8 cellular contexts compared by ENCODE assay signal in the genomic region with DNA sequence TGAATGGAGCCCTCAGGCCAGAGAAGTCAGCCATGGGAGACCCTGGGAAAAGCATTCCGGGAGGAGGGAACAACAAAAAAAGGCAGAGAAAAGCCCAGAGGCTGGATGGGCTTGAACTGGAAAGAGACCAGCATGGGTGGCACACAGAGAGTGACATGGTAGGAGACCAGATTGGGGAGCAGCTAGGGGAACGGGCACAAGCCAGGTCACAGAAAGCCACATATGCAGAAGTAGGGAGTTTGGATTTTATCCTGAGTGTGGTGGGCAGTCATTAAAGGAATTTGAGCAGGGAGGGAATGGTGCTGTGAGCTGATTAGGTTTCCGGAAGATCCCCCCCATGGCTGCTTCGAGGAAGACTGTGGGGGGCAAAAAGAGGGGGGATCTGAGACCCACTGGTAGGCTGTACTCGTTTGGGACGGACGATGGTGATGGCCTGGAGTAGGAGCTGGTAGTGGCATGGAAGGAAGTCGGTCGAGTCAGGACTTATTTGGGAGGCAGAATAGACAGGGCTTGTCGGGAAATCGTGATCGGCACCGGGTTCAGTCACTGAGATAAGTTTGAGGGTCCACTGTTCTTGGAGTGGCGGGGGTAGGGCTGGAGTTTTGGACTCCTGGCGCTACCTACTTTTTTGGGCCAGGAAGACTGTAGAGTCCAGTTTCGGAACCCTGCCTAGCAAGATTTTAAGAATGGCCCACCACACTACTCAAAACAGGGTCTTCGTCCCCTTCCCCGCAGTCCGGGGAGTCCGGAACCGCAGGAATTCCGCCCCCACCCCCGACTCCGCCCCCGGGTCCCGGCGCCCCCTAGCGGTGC. TPM values are rescaled to one million over a fixed set of nuclear protein-coding genes. Genes with fewer than 3 reads are reported as not detected.
DNase-seq lines count a peak whose midpoint lies in the region; ATAC-seq, FAIRE-seq and TF ChIP-seq lines count a peak whose summit lies in the region.

No MANE protein-coding gene starts in this region.

- H2AK5ac ChIP-seq in IMR-90 (ENCODE audit: low read depth, low read length), result peak overlapping the region; percentile 98

- dilution Hi-C loops in IMR-90 (cut with HindIII; ENCODE audit: low sequenced_read_pairs, unreplicated experiment), result no loop called here

- ATAC-seq in IMR-90 (ENCODE audit: low read depth) (no peak), HG02798 (IDR thresholded peaks at IDR 0.05; ENCODE audit: poor library complexity, unreplicated experiment) (no peak), HG02981 (IDR thresholded peaks at IDR 0.05; ENCODE audit: unreplicated experiment) (no peak)

- H3K9ac ChIP-seq in IMR-90 (ENCODE audit: low read depth, low read length), result peak overlapping the region; percentile 98
- H3K9ac ChIP-seq in kidney (ENCODE audit: low read length in 2 of 2), result peak overlapping the region; percentile 52 to 99

- peak overlapping the region; percentile 81 for H4K5ac ChIP-seq in IMR-90 (ENCODE audit: low read depth, low read length)

- peak overlapping the region; percentile 96 for H3K4ac ChIP-seq in IMR-90 (ENCODE audit: low read depth, low read length)

- H3K9me3 ChIP-seq in IMR-90 (ENCODE audit: control insufficient read depth, insufficient read depth, low read length), result no peaks in the 10 kb centered on the region
- no peaks in the 10 kb centered on the region for H3K9me3 ChIP-seq in kidney (ENCODE audit: control insufficient read depth in 1 of 2, low read length in 2 of 2)

- peak overlapping the region; percentile 86 to 100 for H4K8ac ChIP-seq in IMR-90 (ENCODE audit: low read depth in 2 of 2, low read length in 2 of 2)

- H3K4me1 Mint-ChIP-seq in stimulated activated naive CD8-positive, alpha-beta T cell treated with anti-CD3 and anti-CD28 coated beads, Interleukin-15, Interleukin-2, amounts not matched to agents 100 ng/mL and 50 ng/mL, for 24 hours (ENCODE audit: low read depth), result peaks cover 34% of the 10 kb centered on the region

- H4K20me1 ChIP-seq in IMR-90 (ENCODE audit: insufficient read depth, low read length), result peaks cover 10% of the 10 kb centered on the region

- H3K79me1 ChIP-seq in IMR-90 (ENCODE audit: low read depth in 1 of 2, low read length in 2 of 2), result peaks cover 6 to 33% of the 10 kb centered on the region in 2 experiments; a peak in 2 of 4 replicates

- CTCF ChIA-PET in IMR-90 (lab: Yijun Ruan, JAX), result interaction anchor here (0.7 to 0.9 kb wide), 3 partner anchors 12 to 41 kb away, joined by 3 read pairs; a partner anchor contains a TSS

- no peak for TF ChIP-seq RAD21 in IMR-90 (IDR thresholded peaks at IDR 0.05; ENCODE audit: low read length)

- peak overlapping the region; percentile 69 for H2BK15ac ChIP-seq in IMR-90 (ENCODE audit: low read depth, low read length)

- in situ Hi-C loops in Caki2 (cut with HindIII; ENCODE audit: low pct_unique_long_range_greater_than_20kb, low sequenced_read_pairs), result no loop called here
- in situ Hi-C loops in IMR-90 (cut with MboI; ENCODE audit: low sequenced_read_pairs), result no loop called here
- in situ Hi-C loops in astrocyte of the cerebellum (cut with HindIII; ENCODE audit: low sequenced_read_pairs), result no loop called here

- peak overlapping the region; percentile 97 for H3K23ac ChIP-seq in IMR-90 (ENCODE audit: low read depth, low read length)

- peak overlapping the region; percentile 97 for H2AK9ac ChIP-seq in IMR-90 (replicated peaks; ENCODE audit: low read depth, low read length, poor library complexity)

- peaks cover 2% of the 10 kb centered on the region; the same call in 1 of the 2 replicates for H3K4me1 ChIP-seq in IMR-90 (ENCODE audit: control insufficient read depth, insufficient read depth, low read length)
- H3K4me1 ChIP-seq in kidney (ENCODE audit: control insufficient read depth in 1 of 2, insufficient read depth in 1 of 2, low read depth in 1 of 2, low read length in 2 of 2), result peaks cover 3 to 7% of the 10 kb centered on the region in 2 donors

- peak overlapping the region; percentile 93 for H3K4me2 ChIP-seq in IMR-90 (ENCODE audit: low read depth, low read length)

- no peaks in the 10 kb centered on the region for H3K27me3 Mint-ChIP-seq in stimulated activated naive CD8-positive, alpha-beta T cell treated with anti-CD3 and anti-CD28 coated beads, Interleukin-15, Interleukin-2, amounts not matched to agents 100 ng/mL and 50 ng/mL, for 24 hours

- peaks cover 12% of the 10 kb centered on the region for H3K36me3 ChIP-seq in IMR-90 (ENCODE audit: control insufficient read depth, insufficient read depth, low read length)
- H3K36me3 ChIP-seq in kidney (ENCODE audit: control insufficient read depth in 1 of 2, insufficient read depth in 2 of 2, low read length in 2 of 2), result peaks cover 4 to 18% of the 10 kb centered on the region in 2 donors

- peak overlapping the region; percentile 100 for H3K56ac ChIP-seq in IMR-90 (ENCODE audit: extremely low read depth, insufficient read depth, low read length)

- no peaks in the 10 kb centered on the region for H3K9me1 ChIP-seq in IMR-90 (ENCODE audit: insufficient read depth, low read length)

- POLR2A ChIA-PET in IMR-90 (lab: Charles Lee; ENCODE audit: unreplicated experiment), result no interaction called here

- H2AFZ ChIP-seq in IMR-90 (replicated peaks; ENCODE audit: low read length, poor library complexity), result peak overlapping the region; percentile 89

- peak overlapping the region; percentile 76 for H2BK120ac ChIP-seq in IMR-90 (ENCODE audit: low read depth, low read length)

- TF ChIP-seq CTCF in IMR-90 (conservative IDR thresholded peaks at IDR 0.05; ENCODE audit: low read depth, low read length) (no peak), astrocyte of the cerebellum (IDR thresholded peaks at IDR 0.05; ENCODE audit: low read depth, low read length, missing control alignments) (no peak), kidney (IDR thresholded peaks at IDR 0.05; ENCODE audit: borderline replicate concordance, extremely low read depth, insufficient read depth) (no peak)

- TF ChIP-seq POLR2A in IMR-90 (IDR thresholded peaks at IDR 0.05; ENCODE audit: low read depth, low read length), result no peak; the same call in 1 of the 2 replicates

- peak overlapping the region; percentile 95 for H4K91ac ChIP-seq in IMR-90 (ENCODE audit: insufficient read depth, low read depth, low read length)

- FAIRE-seq in kidney (lab: Jason Lieb, UNC), result no peak

- peak overlapping the region; percentile 89 for H3K18ac ChIP-seq in IMR-90 (ENCODE audit: low read depth, low read length)

- BruUV-seq in IMR-90 (replicated peaks; lab: Mats Ljungman, UMichigan), result TSS peak; percentile 83

- H2BK20ac ChIP-seq in IMR-90 (ENCODE audit: low read depth, low read length), result peak overlapping the region; percentile 23; the same call in 1 of the 2 replicates

- peak overlapping the region; percentile 95 for H3K4me3 Mint-ChIP-seq in stimulated activated naive CD8-positive, alpha-beta T cell treated with anti-CD3 and anti-CD28 coated beads, Interleukin-15, Interleukin-2, amounts not matched to agents 100 ng/mL and 50 ng/mL, for 24 hours

- H3K36me3 Mint-ChIP-seq in stimulated activated naive CD8-positive, alpha-beta T cell treated with anti-CD3 and anti-CD28 coated beads, Interleukin-15, Interleukin-2, amounts not matched to agents 100 ng/mL and 50 ng/mL, for 24 hours (ENCODE audit: low read depth), result peaks cover 11% of the 10 kb centered on the region

- peak overlapping the region; percentile 89 for H2BK5ac ChIP-seq in IMR-90 (ENCODE audit: low read depth, low read length, poor library complexity, severe bottlenecking)

- intact Hi-C loops in IMR-90 (cut with micrococcal nuclease), result loop anchor here (1.0 to 10.0 kb wide), 3 partner anchors 18 to 222 kb away; no protein-coding TSS in a partner anchor
- intact Hi-C loops in kidney (cut with DNase I), result no loop called here

- peak overlapping the region; percentile 98 for H3K27ac Mint-ChIP-seq in stimulated activated naive CD8-positive, alpha-beta T cell treated with anti-CD3 and anti-CD28 coated beads, Interleukin-15, Interleukin-2, amounts not matched to agents 100 ng/mL and 50 ng/mL, for 24 hours

- DNase-seq in Caki2 (ENCODE audit: low read depth) (peak; percentile 44), IMR-90 (peak; percentile 13), astrocyte of the cerebellum (ENCODE audit: low read depth) (no peak), kidney (no peak), D341Med (ENCODE audit: low spot score) (no peak)

- WGBS in IMR-90 (ENCODE audit: extremely low coverage in 2 of 2, insufficient read length in 1 of 2), 2 experiments, result 0% methylated on average over 7 of the region's 28 CpGs; no CpG with 5 or more reads in 1 of the 2 experiments

- H3K14ac ChIP-seq in IMR-90 (replicated peaks; ENCODE audit: low read depth, low read length), result peak overlapping the region; percentile 97

- H3K27ac ChIP-seq in IMR-90 (ENCODE audit: insufficient read depth, low read length), result peak overlapping the region; percentile 98
- H3K27ac ChIP-seq in kidney (ENCODE audit: low read depth in 2 of 2, low read length in 2 of 2), result peak overlapping the region; percentile 96 to 98

- no peaks in the 10 kb centered on the region for H3K9me3 Mint-ChIP-seq in stimulated activated naive CD8-positive, alpha-beta T cell treated with anti-CD3 and anti-CD28 coated beads, Interleukin-15, Interleukin-2, amounts not matched to agents 100 ng/mL and 50 ng/mL, for 24 hours

- H3K4me3 ChIP-seq in IMR-90 (ENCODE audit: insufficient read depth, low read depth, low read length) (peak overlapping the region; percentile 71), astrocyte of the cerebellum (ENCODE audit: low read depth, low read length) (peak overlapping the region; percentile 89), kidney (ENCODE audit: low read length in 2 of 2) (peak overlapping the region; percentile 79 to 99)

- no peaks in the 10 kb centered on the region for H3K27me3 ChIP-seq in IMR-90 (ENCODE audit: control insufficient read depth, insufficient read depth, low read length)

RNA-seq across cellular contexts. Expression of a gene that starts 0.9 kb away (rescaled TPM):
- total RNA-seq in Caki2 (2014; rRNA removed; shearing (Covaris generic); ENCODE audit: low replicate concordance), result 31.7 and 35.5 TPM in 2 replicates
- total RNA-seq in IMR-90 (2012; rRNA removed) (25.6 and 27.4 TPM in 2 replicates), kidney (14.8 TPM)
- polyA plus RNA-seq in IMR-90 (2012; rRNA removed) (21.1 and 29.5 TPM in 2 replicates), kidney (ENCODE audit: insufficient read depth, low read depth, low replicate concordance) (18.2 TPM)
- polyA plus RNA-seq in IMR-90 (2012; cell fraction: cytosol; rRNA removed), result 44.7 and 59.8 TPM in 2 replicates
- polyA plus RNA-seq in IMR-90 (2012; cell fraction: nucleus; rRNA removed; ENCODE audit: low replicate concordance), result 12.6 and 23.7 TPM in 2 replicates

RNA-seq across cellular contexts. Expression of a gene that starts 11.7 kb away (rescaled TPM):
- 4.4 and 5.3 TPM in 2 replicates for total RNA-seq in Caki2 (2014; rRNA removed; shearing (Covaris generic); ENCODE audit: low replicate concordance)
- total RNA-seq in IMR-90 (2012; rRNA removed) (0.83 and 0.90 TPM in 2 replicates), kidney (4.5 TPM)
- polyA plus RNA-seq in IMR-90 (2012; rRNA removed) (1.7 and 1.8 TPM in 2 replicates), kidney (ENCODE audit: insufficient read depth, low read depth, low replicate concordance) (12.6 TPM)
- polyA plus RNA-seq in IMR-90 (2012; cell fraction: cytosol; rRNA removed), result 1.5 and 1.8 TPM in 2 replicates
- polyA plus RNA-seq in IMR-90 (2012; cell fraction: nucleus; rRNA removed; ENCODE audit: low replicate concordance), result 1.7 and 2.9 TPM in 2 replicates

RNA-seq across cellular contexts. Expression of a gene that starts 19.3 kb away (rescaled TPM):
- 68.2 and 68.5 TPM in 2 replicates for total RNA-seq in Caki2 (2014; rRNA removed; shearing (Covaris generic); ENCODE audit: low replicate concordance)
- total RNA-seq in IMR-90 (2012; rRNA removed) (23.3 and 25.6 TPM in 2 replicates), kidney (38.4 TPM)
- polyA plus RNA-seq in IMR-90 (2012; rRNA removed) (17.9 and 20.5 TPM in 2 replicates), kidney (ENCODE audit: insufficient read depth, low read depth, low replicate concordance) (29.9 TPM)
- polyA plus RNA-seq in IMR-90 (2012; cell fraction: cytosol; rRNA removed), result 11.3 and 12.1 TPM in 2 replicates
- polyA plus RNA-seq in IMR-90 (2012; cell fraction: nucleus; rRNA removed; ENCODE audit: low replicate concordance), result 9.0 and 10.8 TPM in 2 replicates

RNA-seq across cellular contexts. Expression of a gene that starts 34.9 kb away (rescaled TPM):
- total RNA-seq in Caki2 (2014; rRNA removed; shearing (Covaris generic); ENCODE audit: low replicate concordance), result not detected in 2 replicates
- total RNA-seq in IMR-90 (2012; rRNA removed) (0.18 and 0.28 TPM in 2 replicates), kidney (0.09 TPM)
- polyA plus RNA-seq in IMR-90 (2012; rRNA removed) (0.11 and 0.12 TPM in 2 replicates), kidney (ENCODE audit: insufficient read depth, low read depth, low replicate concordance) (not detected)
- polyA plus RNA-seq in IMR-90 (2012; cell fraction: cytosol; rRNA removed), result 0.17 and 0.27 TPM in 2 replicates
- polyA plus RNA-seq in IMR-90 (2012; cell fraction: nucleus; rRNA removed; ENCODE audit: low replicate concordance), result 0.19 and 0.48 TPM in 2 replicates

RNA-seq across cellular contexts. Expression of a gene that starts 40.7 kb away (rescaled TPM):
- total RNA-seq in Caki2 (2014; rRNA removed; shearing (Covaris generic); ENCODE audit: low replicate concordance), result 649 and 783 TPM in 2 replicates
- total RNA-seq in IMR-90 (2012; rRNA removed) (65.2 and 67.5 TPM in 2 replicates), kidney (89.9 TPM)
- polyA plus RNA-seq in IMR-90 (2012; rRNA removed) (102 and 113 TPM in 2 replicates), kidney (ENCODE audit: insufficient read depth, low read depth, low replicate concordance) (248 TPM)
- 102 and 191 TPM in 2 replicates for polyA plus RNA-seq in IMR-90 (2012; cell fraction: cytosol; rRNA removed)
- 34.9 and 86.3 TPM in 2 replicates for polyA plus RNA-seq in IMR-90 (2012; cell fraction: nucleus; rRNA removed; ENCODE audit: low replicate concordance)

Comparison
In these comparisons a context has a peak if more than half of its experiments do, and no peak if none do; other contexts are left out.
1. DNase-seq: peak in Caki2 (single experiment) and IMR-90 (single experiment); none in astrocyte of the cerebellum (single experiment), kidney (single experiment) and D341Med (single experiment).
2. Peak in every context shown above with its lines, with median percentiles within 50 percentile points of each other: H3K4me3 ChIP-seq.